Comparison of ENCODE assay signal across 25 cellular contexts in the genomic region with DNA sequence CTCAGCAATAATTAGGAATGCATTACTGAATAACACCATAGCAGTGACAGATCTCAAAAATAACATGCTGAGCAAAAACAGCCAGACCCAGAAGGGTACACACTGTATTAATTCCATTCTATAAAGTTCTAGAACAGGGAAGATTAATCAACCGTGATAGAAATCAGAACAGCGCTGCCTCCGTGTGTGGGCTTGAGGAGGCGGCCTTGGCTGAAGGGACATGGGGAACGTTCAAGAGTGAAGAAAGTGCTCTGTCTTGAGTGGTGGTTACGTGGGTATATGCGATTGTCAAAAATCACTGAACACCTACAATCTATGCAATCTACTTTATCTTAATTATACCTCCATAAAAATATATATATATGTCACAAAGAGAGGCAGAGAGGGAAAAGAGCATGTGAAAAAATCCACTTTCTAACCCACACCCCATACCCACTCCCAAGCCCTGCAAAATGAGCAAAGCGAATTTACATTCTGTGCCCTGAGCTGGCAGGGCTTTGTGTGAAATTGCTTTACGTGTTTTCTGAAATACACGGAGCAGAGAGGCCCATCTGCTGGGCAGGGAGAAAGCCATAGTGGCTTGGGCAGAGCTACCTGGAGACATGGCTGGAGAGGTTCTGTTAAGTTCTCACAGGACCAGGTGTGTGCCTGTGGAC.
DNase-seq lines count a peak whose midpoint lies in the region; ATAC-seq and TF ChIP-seq lines count a peak whose summit lies in the region.
"Had no signal": no experiment of that assay in that cellular context is flagged by ENCODE, and none has a peak within 500 bp of the region (broad histone marks: within the 10 kb centered on the region; RNA-seq: fewer than 3 reads in every experiment).

No MANE protein-coding gene starts in this region.

- H3K79me2 ChIP-seq in parathyroid adenoma: no peaks in the 10 kb centered on the region
- no peaks in the 10 kb centered on the region for H3K79me2 ChIP-seq in osteoblast (ENCODE audit: insufficient read depth, low read length)

- H3K27me3 ChIP-seq in parathyroid adenoma (ENCODE audit: control insufficient read depth, insufficient read depth, low read length): no peaks in the 10 kb centered on the region
- no peaks in the 10 kb centered on the region for H3K27me3 ChIP-seq in osteoblast (ENCODE audit: insufficient read depth, low read length)
- H3K27me3 ChIP-seq: colonic mucosa, upper lobe of right lung had no signal

- ATAC-seq in left ventricle myocardium superior: no peak
- ATAC-seq: HCT116, left lobe of liver, psoas muscle, upper lobe of right lung had no signal

- H3K4me2 ChIP-seq in parathyroid adenoma (ENCODE audit: low read length): no peak overlapping the region
- no peak overlapping the region for H3K4me2 ChIP-seq in osteoblast (ENCODE audit: insufficient read depth, low read length)

- intact Hi-C loops in cardiac septum (cut with DNase I) (no loop called here), left ventricle myocardium superior (cut with micrococcal nuclease) (no loop called here)

- no peak overlapping the region for H3K9ac ChIP-seq in parathyroid adenoma

- H3K27ac ChIP-seq in parathyroid adenoma (no peak overlapping the region), osteoblast (ENCODE audit: low read depth, low read length) (no peak overlapping the region)
- H3K27ac ChIP-seq: 22Rv1, colonic mucosa, psoas muscle, SJSA1, upper lobe of right lung, WERI-Rb-1 had no signal

- no peaks in the 10 kb centered on the region for H3K9me3 ChIP-seq in parathyroid adenoma (ENCODE audit: control insufficient read depth, low read length)
- no peaks in the 10 kb centered on the region for H3K9me3 ChIP-seq in osteoblast (ENCODE audit: low read depth, low read length)
- H3K9me3 ChIP-seq: colonic mucosa, psoas muscle, upper lobe of right lung had no signal

- no peak overlapping the region for H3K4me3 ChIP-seq in parathyroid adenoma (ENCODE audit: low read depth, low read length)
- H3K4me3 ChIP-seq in osteoblast (ENCODE audit: insufficient read depth, low read length): no peak overlapping the region
- H3K4me3 ChIP-seq: colonic mucosa, psoas muscle, SJSA1, upper lobe of right lung had no signal

- DNase-seq in DMS 273 (lab: John Stamatoyannopoulos, UW; ENCODE audit: unreplicated experiment): peak; percentile 16
- DNase-seq in DMS 273 treated with DMSO at 0.1 percent for 48 hours (lab: John Stamatoyannopoulos, UW): no peak
- peak; percentile 50 for DNase-seq in cardiac septum (ENCODE audit: low spot score)
- DNase-seq in left ventricle myocardium superior: no peak
- DNase-seq in GOT3 (lab: John Stamatoyannopoulos, UW): no peak
- no peak for DNase-seq in osteoblast (ENCODE audit: insufficient read length, low spot score, missing footprints)
- no peak for DNase-seq in NCI-H2227 treated with DMSO at 0.1 percent for 48 hours (lab: John Stamatoyannopoulos, UW)
- DNase-seq: activated CD4-positive, alpha-beta T cell treated with anti-CD3 and anti-CD28 coated beads, Interleukin-2, amount 50 U/mL, for 1 hour; aorta; Calu3; colonic mucosa; effector CD4-positive, alpha-beta T cell; mesenchymal stem cell; NCI-H1048; NCI-H446 treated with DMSO at 0.1 percent for 48 hours; NCI-H82; psoas muscle; stimulated activated CD4-positive, alpha-beta T cell treated with anti-CD3 and anti-CD28 coated beads, Interleukin-4, amount 100 ng/mL, for 4 hours; upper lobe of right lung; WERI-Rb-1 had no signal

- TF ChIP-seq CTCF in parathyroid adenoma (IDR thresholded peaks at IDR 0.05) (no peak), osteoblast (IDR thresholded peaks at IDR 0.05; ENCODE audit: extremely low read depth, low read depth, low read length) (no peak)

- H3K4me1 ChIP-seq in parathyroid adenoma (peaks cover 7% of the 10 kb centered on the region), osteoblast (ENCODE audit: insufficient read depth, low read length) (peaks cover 3% of the 10 kb centered on the region)
- H3K4me1 ChIP-seq: colonic mucosa, upper lobe of right lung had no signal

- H3K36me3 ChIP-seq in parathyroid adenoma (ENCODE audit: control insufficient read depth, insufficient read depth, low read length) (no peaks in the 10 kb centered on the region), osteoblast (ENCODE audit: insufficient read depth, low read length) (no peaks in the 10 kb centered on the region)
- H3K36me3 ChIP-seq: colonic mucosa, SJSA1, upper lobe of right lung, WERI-Rb-1 had no signal

- no peaks in the 10 kb centered on the region for H4K20me1 ChIP-seq in osteoblast (ENCODE audit: insufficient read depth, low read length)

- H2AFZ ChIP-seq in parathyroid adenoma (peak overlapping the region; percentile 25), osteoblast (ENCODE audit: low read length) (no peak overlapping the region)

Comparison
In these comparisons a context has a peak if more than half of its experiments do, and no peak if none do; other contexts are left out.
1. DNase-seq: peak in DMS 273 (single experiment) and cardiac septum (single experiment); none in DMS 273 treated with DMSO at 0.1 percent for 48 hours (single experiment), left ventricle myocardium superior (single experiment), GOT3 (single experiment), osteoblast (single experiment) and NCI-H2227 treated with DMSO at 0.1 percent for 48 hours (single experiment).